ENCODE assay signal across 10 cellular contexts in the genomic region with DNA sequence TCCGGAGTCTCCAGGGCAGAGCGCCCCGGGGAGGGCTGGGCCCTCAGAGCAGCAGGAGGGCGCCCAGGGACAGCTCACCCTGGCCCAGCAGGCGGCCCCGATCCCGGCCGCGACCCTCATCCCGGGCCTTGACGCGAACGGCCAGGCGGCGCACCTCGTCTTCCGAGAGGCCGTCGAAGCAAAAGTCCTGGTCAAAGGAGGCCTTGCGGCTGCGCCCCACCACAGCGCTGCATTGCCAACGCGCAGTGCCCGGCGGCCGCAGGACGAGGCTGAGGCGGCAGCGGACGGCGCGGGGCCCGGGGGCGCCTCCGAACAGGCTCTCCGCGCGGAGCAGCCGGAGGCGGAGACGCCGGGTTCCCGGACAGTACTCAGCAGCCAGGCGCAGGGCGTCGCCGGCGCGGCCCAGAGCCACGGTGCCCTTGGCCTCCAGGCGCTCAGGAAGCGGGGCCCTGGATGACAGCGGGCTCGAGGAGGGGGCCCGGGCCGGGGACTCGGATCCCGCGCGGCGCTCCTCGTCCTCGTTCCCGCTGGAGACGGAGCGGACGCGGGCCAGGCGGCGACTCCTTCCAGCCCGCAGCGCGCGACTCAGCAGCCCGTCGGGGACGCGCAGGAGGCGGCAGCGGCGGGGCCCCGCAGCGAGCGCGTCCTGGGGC. TPM values are rescaled to one million over a fixed set of nuclear protein-coding genes. Genes with fewer than 3 reads are reported as not detected.
DNase-seq lines count a peak whose midpoint lies in the region; ATAC-seq and TF ChIP-seq lines count a peak whose summit lies in the region.
"Had no signal": no experiment of that assay in that cellular context is flagged by ENCODE, and none has a peak within 500 bp of the region (broad histone marks: within the 10 kb centered on the region; RNA-seq: fewer than 3 reads in every experiment).

No MANE protein-coding gene starts in this region.

- H3K27ac ChIP-seq in coronary artery (peak overlapping the region in 1 of 2 donors; percentile 51), lower lobe of right lung (peak overlapping the region; percentile 60), thoracic aorta (no peak overlapping the region)

- TF ChIP-seq CTCF in coronary artery (IDR thresholded peaks at IDR 0.05) (no peak), lower lobe of right lung (IDR thresholded peaks at IDR 0.05) (no peak), thoracic aorta (IDR thresholded peaks at IDR 0.05) (no peak), GM20000 (IDR thresholded peaks at IDR 0.05; ENCODE audit: extremely low read depth, missing control alignments) (no peak)

- no peak overlapping the region for H3K4me3 Mint-ChIP-seq in activated CD4-positive, alpha-beta T cell treated with anti-CD3 and anti-CD28 coated beads for 36 hours
- no peak overlapping the region for H3K4me3 Mint-ChIP-seq in activated CD4-positive, alpha-beta T cell treated with anti-CD3 and anti-CD28 coated beads, Interleukin-2, amount 10 ng/mL, durations not matched to agents 7 days and 5 days

- peak; percentile 34 for DNase-seq in activated CD4-positive, alpha-beta T cell treated with anti-CD3 and anti-CD28 coated beads for 36 hours
- DNase-seq in activated CD4-positive, alpha-beta T cell treated with anti-CD3 and anti-CD28 coated beads, Interleukin-2, amount 10 ng/mL, durations not matched to agents 7 days and 5 days: no peak
- DNase-seq in coronary artery (ENCODE audit: low spot score): no peak
- DNase-seq in lower lobe of right lung: peak; percentile 40
- no peak for DNase-seq in thoracic aorta (ENCODE audit: low spot score)
- DNase-seq in GM20000 (ENCODE audit: low spot score): no peak
- no peak for DNase-seq in SW480 (ENCODE audit: low spot score)
- DNase-seq: KG1 had no signal

- CTCF ChIA-PET in activated CD4-positive, alpha-beta T cell treated with anti-CD3 and anti-CD28 coated beads for 36 hours (lab: Charles Lee): no interaction called here
- CTCF ChIA-PET in activated CD4-positive, alpha-beta T cell treated with anti-CD3 and anti-CD28 coated beads, Interleukin-2, amount 10 ng/mL, durations not matched to agents 7 days and 5 days (lab: Charles Lee): interaction anchor here (1.0 to 1.5 kb wide), 2 partner anchors 10 to 80 kb away, joined by 3 to 5 read pairs; no protein-coding TSS in a partner anchor

- no peaks in the 10 kb centered on the region for H3K9me3 Mint-ChIP-seq in activated CD4-positive, alpha-beta T cell treated with anti-CD3 and anti-CD28 coated beads for 36 hours (ENCODE audit: low read depth)
- no peaks in the 10 kb centered on the region for H3K9me3 Mint-ChIP-seq in activated CD4-positive, alpha-beta T cell treated with anti-CD3 and anti-CD28 coated beads, Interleukin-2, amount 10 ng/mL, durations not matched to agents 7 days and 5 days

- H3K36me3 ChIP-seq in lower lobe of right lung (no peaks in the 10 kb centered on the region), thoracic aorta (no peaks in the 10 kb centered on the region)

- peaks cover 15% of the 10 kb centered on the region for H3K4me1 Mint-ChIP-seq in activated CD4-positive, alpha-beta T cell treated with anti-CD3 and anti-CD28 coated beads for 36 hours
- peaks cover 14% of the 10 kb centered on the region for H3K4me1 Mint-ChIP-seq in activated CD4-positive, alpha-beta T cell treated with anti-CD3 and anti-CD28 coated beads, Interleukin-2, amount 10 ng/mL, durations not matched to agents 7 days and 5 days

- H3K27me3 ChIP-seq in lower lobe of right lung (ENCODE audit: low read depth) (peaks cover 51% of the 10 kb centered on the region), thoracic aorta (replicated peaks; ENCODE audit: insufficient read depth) (no peaks in the 10 kb centered on the region)

- H3K27me3 Mint-ChIP-seq in activated CD4-positive, alpha-beta T cell treated with anti-CD3 and anti-CD28 coated beads for 36 hours: peaks cover 54% of the 10 kb centered on the region
- H3K27me3 Mint-ChIP-seq in activated CD4-positive, alpha-beta T cell treated with anti-CD3 and anti-CD28 coated beads, Interleukin-2, amount 10 ng/mL, durations not matched to agents 7 days and 5 days: peaks cover 74% of the 10 kb centered on the region

- POLR2A ChIA-PET in activated CD4-positive, alpha-beta T cell treated with anti-CD3 and anti-CD28 coated beads for 36 hours (lab: Charles Lee): no interaction called here
- POLR2A ChIA-PET in activated CD4-positive, alpha-beta T cell treated with anti-CD3 and anti-CD28 coated beads, Interleukin-2, amount 10 ng/mL, durations not matched to agents 7 days and 5 days (lab: Charles Lee): no interaction called here

- intact Hi-C loops in activated CD4-positive, alpha-beta T cell treated with anti-CD3 and anti-CD28 coated beads for 36 hours (cut with DNase I, micrococcal nuclease): loop anchor here in 1 of 2 experiments (2.0 to 5.0 kb wide), 2 partner anchors 97 to 228 kb away; a partner anchor contains a TSS
- intact Hi-C loops in lower lobe of right lung (cut with DNase I): no loop called here

- peak; percentile 37 for ATAC-seq in activated CD4-positive, alpha-beta T cell treated with anti-CD3 and anti-CD28 coated beads for 36 hours
- ATAC-seq in lower lobe of right lung (peak; percentile 34 to 49), thoracic aorta (ENCODE audit: insufficient number of reproducible peaks, low FRiP score, low read depth) (no peak), HG03095 (IDR thresholded peaks at IDR 0.05; ENCODE audit: unreplicated experiment) (no peak)

- H3K4me3 ChIP-seq in coronary artery (peak overlapping the region; percentile 73), lower lobe of right lung (peak overlapping the region; percentile 50), thoracic aorta (peak overlapping the region; percentile 51)

- H3K36me3 Mint-ChIP-seq in activated CD4-positive, alpha-beta T cell treated with anti-CD3 and anti-CD28 coated beads for 36 hours (ENCODE audit: low read depth): no peaks in the 10 kb centered on the region
- no peaks in the 10 kb centered on the region for H3K36me3 Mint-ChIP-seq in activated CD4-positive, alpha-beta T cell treated with anti-CD3 and anti-CD28 coated beads, Interleukin-2, amount 10 ng/mL, durations not matched to agents 7 days and 5 days (ENCODE audit: low read depth)

- H3K9me3 ChIP-seq in lower lobe of right lung: no peaks in the 10 kb centered on the region
- no peaks in the 10 kb centered on the region for H3K9me3 ChIP-seq in thoracic aorta

- H3K27ac Mint-ChIP-seq in activated CD4-positive, alpha-beta T cell treated with anti-CD3 and anti-CD28 coated beads for 36 hours: no peak overlapping the region
- H3K27ac Mint-ChIP-seq in activated CD4-positive, alpha-beta T cell treated with anti-CD3 and anti-CD28 coated beads, Interleukin-2, amount 10 ng/mL, durations not matched to agents 7 days and 5 days: no peak overlapping the region

- peaks cover 17% of the 10 kb centered on the region for H3K4me1 ChIP-seq in lower lobe of right lung
- H3K4me1 ChIP-seq in thoracic aorta (ENCODE audit: control insufficient read depth in 1 of 2, low read depth in 2 of 2): peaks cover 0 to 13% of the 10 kb centered on the region in 2 donors

RNA-seq across cellular contexts. Expression of a gene that starts 1.1 kb away (rescaled TPM):
- under 1 TPM; 0.19 to 0.37 TPM for total RNA-seq in activated CD4-positive, alpha-beta T cell treated with anti-CD3 and anti-CD28 coated beads for 36 hours
- total RNA-seq in activated CD4-positive, alpha-beta T cell treated with anti-CD3 and anti-CD28 coated beads, Interleukin-2, amount 10 ng/mL, durations not matched to agents 7 days and 5 days: not detected
- 2.6 TPM for total RNA-seq in lower lobe of right lung
- total RNA-seq in thoracic aorta: 10 to 100 TPM in 1 of 2 donors, 1 to 10 TPM in 1; 8.0 to 42.1 TPM
- total RNA-seq: fibroblast of lung had no signal

Comparison
In these comparisons a context has a peak if more than half of its experiments do, and no peak if none do; other contexts are left out.
1. DNase-seq: peak in activated CD4-positive, alpha-beta T cell treated with anti-CD3 and anti-CD28 coated beads for 36 hours (single experiment) and lower lobe of right lung (single experiment); none in activated CD4-positive, alpha-beta T cell treated with anti-CD3 and anti-CD28 coated beads, Interleukin-2, amount 10 ng/mL, durations not matched to agents 7 days and 5 days (single experiment), coronary artery (single experiment), thoracic aorta (single experiment), GM20000 (single experiment) and SW480 (single experiment).
2. ATAC-seq: peak in activated CD4-positive, alpha-beta T cell treated with anti-CD3 and anti-CD28 coated beads for 36 hours (single experiment) and lower lobe of right lung (2 of 2); none in thoracic aorta (single experiment) and HG03095 (single experiment).
3. Peak in every context shown above with its lines, with median percentiles within 50 percentile points of each other: H3K4me3 ChIP-seq.